ENCODE assay signal across 1 cellular context in genomic region chr13:77319536-77319935, GRCh38.
TF ChIP-seq lines count a peak whose summit lies in the region.

No MANE protein-coding gene starts in this region.

TF ChIP-seq in HEK293T, 16 proteins besides CTCF, POLR2A, EP300 and RAD21:
- no peak for TF ChIP-seq L3MBTL2 (conservative IDR thresholded peaks at IDR 0.05)
- TF ChIP-seq ELF4 (IDR thresholded peaks at IDR 0.05): no peak
- TF ChIP-seq LEF1 (IDR thresholded peaks at IDR 0.05; ENCODE audit: borderline replicate concordance): no peak
- no peak for TF ChIP-seq ARNT (IDR thresholded peaks at IDR 0.05)
- no peak for TF ChIP-seq SP1 (IDR thresholded peaks at IDR 0.05)
- TF ChIP-seq BHLHE40 (IDR thresholded peaks at IDR 0.05; ENCODE audit: borderline replicate concordance): no peak
- no peak for TF ChIP-seq FOXA1 (IDR thresholded peaks at IDR 0.05)
